Comparison of ENCODE assay signal across 32 cellular contexts in genomic region chr1:159974350-159974965, GRCh38. TPM values are rescaled to one million over a fixed set of nuclear protein-coding genes. Genes with fewer than 3 reads are reported as not detected.
"Had no signal": no experiment of that assay in that cellular context is flagged by ENCODE, and none has a peak within 500 bp of the region (broad histone marks: within the 10 kb centered on the region; RNA-seq: fewer than 3 reads in every experiment).

No MANE protein-coding gene starts in this region.

- H3K36me3 Mint-ChIP-seq: naive thymus-derived CD8-positive, alpha-beta T cell; stimulated activated memory B cell treated with anti-CD40 and anti-IgM and Interleukin-4, amounts not matched to agents 10 μg/mL and 1 μg/mL and 100 μg/mL, for 72 hours; type B pancreatic cell had no signal

- DNase-seq: kidney glomerular epithelial cell; left cardiac atrium; left ventricle myocardium superior; lower lobe of right lung; mammary epithelial cell; mesenchymal stem cell; naive thymus-derived CD8-positive, alpha-beta T cell; nucleus accumbens; psoas muscle; right lobe of liver; stimulated activated CD4-positive, alpha-beta T cell treated with anti-CD3 and anti-CD28 coated beads, Interleukin-1b, Interleukin-23, amount 100 ng/mL, for 48 hours; stimulated activated CD4-positive, alpha-beta T cell treated with anti-CD3 and anti-CD28 coated beads, Interleukin-2, amount 100 ng/mL, for 48 hours; stimulated activated CD4-positive, alpha-beta T cell treated with anti-CD3 and anti-CD28 coated beads, Interleukin-4, amount 100 ng/mL, for 4 hours; stimulated activated CD8-positive, alpha-beta memory T cell treated with anti-CD3 and anti-CD28 coated beads, Interleukin-4, amount 100 ng/mL, for 48 hours; stimulated activated naive CD4-positive, alpha-beta T cell treated with Interleukin-2 at 50 U/mL for 16 hours; stimulated activated naive CD8-positive, alpha-beta T cell treated with anti-CD3 and anti-CD28 coated beads, Interleukin-15, amount 100 ng/mL, for 72 hours; substantia nigra; uterus had no signal

- H3K27me3 ChIP-seq: hepatocyte, right lobe of liver, tibial nerve, uterus had no signal

- H3K4me1 Mint-ChIP-seq: naive thymus-derived CD8-positive, alpha-beta T cell; stimulated activated memory B cell treated with anti-CD40 and anti-IgM and Interleukin-4, amounts not matched to agents 10 μg/mL and 1 μg/mL and 100 μg/mL, for 72 hours; stimulated activated naive CD8-positive, alpha-beta T cell treated with anti-CD3 and anti-CD28 coated beads, Interleukin-15, amount 100 ng/mL, for 72 hours had no signal

- ATAC-seq: left cardiac atrium; left lobe of liver; left ventricle myocardium superior; lower lobe of right lung; naive thymus-derived CD8-positive, alpha-beta T cell; psoas muscle; right lobe of liver; stimulated activated memory B cell treated with anti-CD40 and anti-IgM and Interleukin-4, amounts not matched to agents 10 μg/mL and 1 μg/mL and 100 μg/mL, for 72 hours; stimulated activated naive CD8-positive, alpha-beta T cell treated with anti-CD3 and anti-CD28 coated beads, Interleukin-15, amount 100 ng/mL, for 72 hours had no signal

- H3K36me3 ChIP-seq: lower lobe of right lung, right lobe of liver, tibial nerve, uterus had no signal

- H3K9me3 Mint-ChIP-seq: naive thymus-derived CD8-positive, alpha-beta T cell; nephron; neural crest cell; stimulated activated memory B cell treated with anti-CD40 and anti-IgM and Interleukin-4, amounts not matched to agents 10 μg/mL and 1 μg/mL and 100 μg/mL, for 72 hours; stimulated activated naive CD8-positive, alpha-beta T cell treated with anti-CD3 and anti-CD28 coated beads, Interleukin-15, amount 100 ng/mL, for 72 hours; type B pancreatic cell had no signal

- H3K4me1 ChIP-seq: lower lobe of right lung, parathyroid adenoma, psoas muscle, tibial nerve, uterus had no signal

- H3K9me3 ChIP-seq: lower lobe of right lung, psoas muscle, right lobe of liver, tibial nerve, uterus had no signal

- H3K27ac Mint-ChIP-seq: naive thymus-derived CD8-positive, alpha-beta T cell; nephron; stimulated activated memory B cell treated with anti-CD40 and anti-IgM and Interleukin-4, amounts not matched to agents 10 μg/mL and 1 μg/mL and 100 μg/mL, for 72 hours; stimulated activated naive CD8-positive, alpha-beta T cell treated with anti-CD3 and anti-CD28 coated beads, Interleukin-15, amount 100 ng/mL, for 72 hours; type B pancreatic cell had no signal

- H3K4me3 ChIP-seq: hepatocyte, lower lobe of right lung, psoas muscle, right lobe of liver, smooth muscle cell, tibial nerve, uterus had no signal

- H3K27ac ChIP-seq: hepatocyte, lower lobe of right lung, parathyroid adenoma, psoas muscle, right lobe of liver, tibial nerve, uterus had no signal

- H3K4me3 Mint-ChIP-seq: naive thymus-derived CD8-positive, alpha-beta T cell; nephron; neural crest cell; stimulated activated memory B cell treated with anti-CD40 and anti-IgM and Interleukin-4, amounts not matched to agents 10 μg/mL and 1 μg/mL and 100 μg/mL, for 72 hours; stimulated activated naive CD8-positive, alpha-beta T cell treated with anti-CD3 and anti-CD28 coated beads, Interleukin-15, amount 100 ng/mL, for 72 hours; type B pancreatic cell had no signal

RNA-seq across cellular contexts. Expression of gene SLAMF9, which starts 20.4 kb away (rescaled TPM):
- total RNA-seq: hepatocyte; left ventricle myocardium superior; lower lobe of right lung; mammary epithelial cell; mucosa of gallbladder; naive thymus-derived CD8-positive, alpha-beta T cell; neural crest cell; osteoblast; psoas muscle; skeletal muscle tissue; temporal lobe; tibial nerve; ureter; uterus had no signal
- polyA plus RNA-seq: hepatocyte; naive thymus-derived CD8-positive, alpha-beta T cell; psoas muscle had no signal

RNA-seq across cellular contexts. Expression of gene IGSF9, which starts 29.0 kb away (rescaled TPM):
- total RNA-seq: psoas muscle had no signal
- polyA plus RNA-seq: naive thymus-derived CD8-positive, alpha-beta T cell had no signal
